In genomic region chr16:2675714-2676113, GRCh38 we compare ENCODE assay signal across 1 cellular context.
TF ChIP-seq lines count a peak whose summit lies in the region.

No MANE protein-coding gene starts in this region.

TF ChIP-seq in H1, 55 proteins besides CTCF, POLR2A, EP300 and RAD21:
- no peak for TF ChIP-seq NANOG (IDR thresholded peaks at IDR 0.05; ENCODE audit: insufficient read depth, low read depth, low read length, poor library complexity, severe bottlenecking)
- no peak for TF ChIP-seq CHD1 (IDR thresholded peaks at IDR 0.05; ENCODE audit: low read depth, low read length)
- TF ChIP-seq, protein P1, sequence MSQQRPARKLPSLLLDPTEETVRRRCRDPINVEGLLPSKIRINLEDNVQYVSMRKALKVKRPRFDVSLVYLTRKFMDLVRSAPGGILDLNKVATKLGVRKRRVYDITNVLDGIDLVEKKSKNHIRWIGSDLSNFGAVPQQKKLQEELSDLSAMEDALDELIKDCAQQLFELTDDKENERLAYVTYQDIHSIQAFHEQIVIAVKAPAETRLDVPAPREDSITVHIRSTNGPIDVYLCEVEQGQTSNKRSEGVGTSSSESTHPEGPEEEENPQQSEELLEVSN (IDR thresholded peaks at IDR 0.05) = no peak
- TF ChIP-seq EGR1 (IDR thresholded peaks at IDR 0.05; ENCODE audit: borderline replicate concordance, low read depth, low read length) = no peak
- TF ChIP-seq SP1 (IDR thresholded peaks at IDR 0.05; ENCODE audit: low read depth, low read length) = no peak
- TF ChIP-seq EZH2 (IDR thresholded peaks at IDR 0.05; ENCODE audit: low read depth, low read length, severe bottlenecking) = no peak
- TF ChIP-seq GTF2F1 (IDR thresholded peaks at IDR 0.05; ENCODE audit: borderline replicate concordance, low read depth, low read length) = no peak
- TF ChIP-seq CREB1 (IDR thresholded peaks at IDR 0.05) = no peak
- TF ChIP-seq ATF3 (IDR thresholded peaks at IDR 0.05; ENCODE audit: insufficient read depth, low read depth, low read length) = no peak
- TF ChIP-seq CEBPB (IDR thresholded peaks at IDR 0.05; ENCODE audit: low read depth, low read length) = no peak
- no peak for TF ChIP-seq HDAC6 (IDR thresholded peaks at IDR 0.05; ENCODE audit: low read depth, low read length)
- TF ChIP-seq TBP (IDR thresholded peaks at IDR 0.05; ENCODE audit: low read depth, low read length) = no peak
- TF ChIP-seq SUZ12 (IDR thresholded peaks at IDR 0.05; ENCODE audit: low read length) = no peak
- no peak for TF ChIP-seq ZNF274 (IDR thresholded peaks at IDR 0.05; ENCODE audit: borderline replicate concordance, extremely low read depth, low read length)
- no peak for TF ChIP-seq BCL11A (IDR thresholded peaks at IDR 0.05; ENCODE audit: low read depth in 2 of 2, low read length in 2 of 2)
- no peak for TF ChIP-seq SIRT6 (IDR thresholded peaks at IDR 0.05; ENCODE audit: low read length)
- TF ChIP-seq RBBP5 (IDR thresholded peaks at IDR 0.05; ENCODE audit: borderline replicate concordance, low read depth, low read length) = no peak
